In genomic region chr6:33578588-33579011, GRCh38 we compare ENCODE assay signal across 8 cellular contexts. TPM values are rescaled to one million over a fixed set of nuclear protein-coding genes. Genes with fewer than 3 reads are reported as not detected.
DNase-seq lines count a peak whose midpoint lies in the region; ATAC-seq and TF ChIP-seq lines count a peak whose summit lies in the region.

No MANE protein-coding gene starts in this region.

- no peak overlapping the region for H3K18ac ChIP-seq in neuronal stem cell (ENCODE audit: low read length)

- TF ChIP-seq CTCF in RWPE2 (IDR thresholded peaks at IDR 0.05; ENCODE audit: poor library complexity, severe bottlenecking) (no peak), choroid plexus epithelial cell (conservative IDR thresholded peaks at IDR 0.05; ENCODE audit: low read depth, low read length) (no peak)

- peak overlapping the region; percentile 63 for H3K9ac ChIP-seq in neuronal stem cell (ENCODE audit: low read depth, low read length, poor library complexity)

- no peak overlapping the region for H2AK5ac ChIP-seq in neuronal stem cell (ENCODE audit: low read depth, low read length)

- H2AFZ ChIP-seq in neuronal stem cell (ENCODE audit: low read length): no peak overlapping the region

- H2BK120ac ChIP-seq in neuronal stem cell (ENCODE audit: low read depth, low read length): no peak overlapping the region

- H2BK12ac ChIP-seq in neuronal stem cell (ENCODE audit: low read length): no peak overlapping the region

- no peak overlapping the region for H3K14ac ChIP-seq in neuronal stem cell (ENCODE audit: low read length)

- H3K27ac ChIP-seq in RWPE2 (ENCODE audit: poor library complexity, severe bottlenecking): peak overlapping the region; percentile 86
- no peak overlapping the region for H3K27ac ChIP-seq in neuronal stem cell (replicated peaks; ENCODE audit: low read length)

- H3K4ac ChIP-seq in neuronal stem cell (ENCODE audit: low read length): no peak overlapping the region

- H3K4me1 ChIP-seq in RWPE2 (ENCODE audit: insufficient read depth, poor library complexity, severe bottlenecking) (peaks cover 14% of the 10 kb centered on the region), neuronal stem cell (ENCODE audit: control insufficient read depth in 2 of 2, insufficient read depth in 1 of 2, low read depth in 1 of 2, low read length in 2 of 2) (peaks cover 2 to 5% of the 10 kb centered on the region in 2 donors)

- H2BK5ac ChIP-seq in neuronal stem cell (ENCODE audit: low read length): no peak overlapping the region

- H3K36me3 ChIP-seq in RWPE2 (ENCODE audit: low read depth) (peaks cover 47% of the 10 kb centered on the region), neuronal stem cell (replicated peaks in 1 of 2; ENCODE audit: control insufficient read depth in 2 of 2, insufficient read depth in 2 of 2, low read length in 2 of 2) (peaks cover 16 to 43% of the 10 kb centered on the region in 2 donors)

- no peaks in the 10 kb centered on the region for H3K9me3 ChIP-seq in RWPE2 (ENCODE audit: severe bottlenecking)
- H3K9me3 ChIP-seq in neuronal stem cell (replicated peaks in 1 of 2; ENCODE audit: control insufficient read depth in 2 of 2, insufficient read depth in 1 of 2, low read depth in 1 of 2, low read length in 2 of 2): no peaks in the 10 kb centered on the region

- peaks cover 17% of the 10 kb centered on the region for H3K79me1 ChIP-seq in neuronal stem cell (ENCODE audit: low read depth, low read length)

- DNase-seq in RWPE2 (ENCODE audit: low spot score): no peak
- DNase-seq in choroid plexus epithelial cell (ENCODE audit: low read depth): no peak
- no peak for DNase-seq in neuronal stem cell (ENCODE audit: low spot score)
- DNase-seq in NCI-H2171 treated with DMSO at 0.1 percent for 48 hours (lab: John Stamatoyannopoulos, UW): no peak
- no peak for DNase-seq in left lobe of liver (ENCODE audit: low spot score)
- DNase-seq in NCI-H1436 treated with DMSO at 0.1 percent for 48 hours (lab: John Stamatoyannopoulos, UW): no peak

- H4K91ac ChIP-seq in neuronal stem cell (ENCODE audit: low read depth, low read length, poor library complexity): no peak overlapping the region

- H4K8ac ChIP-seq in neuronal stem cell (ENCODE audit: low read depth, low read length): no peak overlapping the region

- no peak overlapping the region for H3K4me2 ChIP-seq in neuronal stem cell (ENCODE audit: insufficient read depth, low read length, poor library complexity, severe bottlenecking)

- H3K23ac ChIP-seq in neuronal stem cell (ENCODE audit: low read depth, low read length, poor library complexity): no peak overlapping the region

- H3K27me3 ChIP-seq in RWPE2 (ENCODE audit: insufficient read depth, poor library complexity, severe bottlenecking) (no peaks in the 10 kb centered on the region), neuronal stem cell (ENCODE audit: control insufficient read depth in 3 of 3, insufficient read depth in 3 of 3, low read depth in 1 of 3, low read length in 3 of 3) (no peaks in the 10 kb centered on the region)

- WGBS in neuronal stem cell (ENCODE audit: extremely low coverage in 2 of 2, insufficient read length in 2 of 2, insufficient replicate concordance in 1 of 2), 2 donors: no CpG with 5 or more reads among the region's 9 CpGs

- ATAC-seq in RWPE2 (ENCODE audit: low read depth): no peak
- no peak for ATAC-seq in GM19455 (IDR thresholded peaks at IDR 0.05; ENCODE audit: unreplicated experiment)
- no peak for ATAC-seq in left lobe of liver

- H2BK15ac ChIP-seq in neuronal stem cell (ENCODE audit: low read length): no peak overlapping the region

- H3K4me3 ChIP-seq in GM08714 (ENCODE audit: low read length) (peak overlapping the region; percentile 82; the same call in 1 of the 2 replicates), RWPE2 (ENCODE audit: severe bottlenecking) (peak overlapping the region; percentile 77), choroid plexus epithelial cell (ENCODE audit: low read depth, low read length) (peak overlapping the region; percentile 4), neuronal stem cell (ENCODE audit: low read length in 2 of 2) (peak overlapping the region in 1 of 2 donors; percentile 90)

RNA-seq across cellular contexts. Expression of gene BAK1, which starts 1.5 kb away (rescaled TPM):
- polyA plus RNA-seq in neuronal stem cell (2013, experiment 1 of 2): 14.5 TPM
- 14.1 TPM for polyA plus RNA-seq in neuronal stem cell (2013, experiment 2 of 2)
- 4.8 TPM for total RNA-seq in left lobe of liver

RNA-seq across cellular contexts. Expression of gene ITPR3, which starts 42.5 kb away (rescaled TPM):
- 1.4 TPM for polyA plus RNA-seq in neuronal stem cell (2013, experiment 1 of 2)
- polyA plus RNA-seq in neuronal stem cell (2013, experiment 2 of 2): 1.4 TPM
- 1.3 TPM for total RNA-seq in left lobe of liver
